In genomic region chr13:36445806-36446423, GRCh38 we compare ENCODE assay signal across 31 cellular contexts. TPM values are rescaled to one million over a fixed set of nuclear protein-coding genes. Genes with fewer than 3 reads are reported as not detected.
"Had no signal": no experiment of that assay in that cellular context is flagged by ENCODE, and none has a peak within 500 bp of the region (broad histone marks: within the 10 kb centered on the region; RNA-seq: fewer than 3 reads in every experiment).

No MANE protein-coding gene starts in this region.

- H3K36me3 Mint-ChIP-seq: immature natural killer cell had no signal

- H3K4me1 ChIP-seq: ascending aorta, colonic mucosa, left lung, right atrium auricular region, upper lobe of left lung had no signal

- H3K4me1 Mint-ChIP-seq: central memory CD8-positive, alpha-beta T cell; endodermal cell; immature natural killer cell; neural crest cell had no signal

- H3K27ac Mint-ChIP-seq: activated CD4-positive, alpha-beta T cell treated with anti-CD3 and anti-CD28 coated beads, Interleukin-2, amount 10 ng/mL, durations not matched to agents 24 days and 14 days; activated CD8-positive, alpha-beta memory T cell treated with anti-CD3 and anti-CD28 coated beads, Interleukin-2, amount 10 ng/mL, durations not matched to agents 7 days and 5 days; activated CD8-positive, alpha-beta T cell treated with anti-CD3 and anti-CD28 coated beads for 36 hours; activated T-helper 1 cell treated with anti-CD3 and anti-CD28 coated beads, Interleukin-12 subunit alpha, Interleukin-12 subunit beta, Interleukin-2, Interleukin-4 antibody, amounts not matched to agents 30 ng/mL and 10 ng/mL and 1 ng/mL, durations not matched to agents 14 hours and 24 hours and 36 hours; endodermal cell; immature natural killer cell; progenitor cell of endocrine pancreas had no signal

- H3K27me3 ChIP-seq: ascending aorta, brain microvascular endothelial cell, colonic mucosa, hepatocyte, left lung, right atrium auricular region, upper lobe of left lung had no signal

- H3K36me3 ChIP-seq: ascending aorta, brain microvascular endothelial cell, colonic mucosa, left lung, right atrium auricular region, thoracic aorta, upper lobe of left lung had no signal

- H3K9me3 ChIP-seq: ascending aorta, colonic mucosa, left lung, right atrium auricular region, thoracic aorta, upper lobe of left lung had no signal

- H3K27me3 Mint-ChIP-seq: activated CD8-positive, alpha-beta memory T cell treated with anti-CD3 and anti-CD28 coated beads, Interleukin-2, amount 10 ng/mL, durations not matched to agents 7 days and 5 days; central memory CD8-positive, alpha-beta T cell had no signal

- H3K27ac ChIP-seq: ascending aorta, brain microvascular endothelial cell, colonic mucosa, hepatocyte, left lung, right atrium auricular region, thoracic aorta, upper lobe of left lung, VCaP had no signal

- H2AFZ ChIP-seq: hepatocyte had no signal

- H3K4me3 ChIP-seq: ascending aorta, colonic mucosa, hepatocyte, left lung, lung, right atrium auricular region, thoracic aorta, upper lobe of left lung had no signal

- H3K4me3 Mint-ChIP-seq: activated CD4-positive, alpha-beta T cell treated with anti-CD3 and anti-CD28 coated beads, Interleukin-2, amount 10 ng/mL, durations not matched to agents 24 days and 14 days; activated CD8-positive, alpha-beta memory T cell treated with anti-CD3 and anti-CD28 coated beads, Interleukin-2, amount 10 ng/mL, durations not matched to agents 7 days and 5 days; activated CD8-positive, alpha-beta T cell treated with anti-CD3 and anti-CD28 coated beads for 36 hours; activated T-helper 1 cell treated with anti-CD3 and anti-CD28 coated beads, Interleukin-12 subunit alpha, Interleukin-12 subunit beta, Interleukin-2, Interleukin-4 antibody, amounts not matched to agents 30 ng/mL and 10 ng/mL and 1 ng/mL, durations not matched to agents 14 hours and 24 hours and 36 hours; central memory CD8-positive, alpha-beta T cell; endodermal cell; immature natural killer cell; naive thymus-derived CD4-positive, alpha-beta T cell; neural crest cell had no signal

- FAIRE-seq: frontal cortex had no signal

- ATAC-seq: activated CD4-positive, CD25-positive, alpha-beta regulatory T cell treated with anti-CD3 and anti-CD28 coated beads, Interleukin-2, amount 50 U/mL, for 24 hours; activated CD8-positive, alpha-beta memory T cell treated with anti-CD3 and anti-CD28 coated beads, Interleukin-2, amount 10 ng/mL, durations not matched to agents 7 days and 5 days; activated CD8-positive, alpha-beta T cell treated with anti-CD3 and anti-CD28 coated beads for 36 hours; left lung had no signal

- DNase-seq: activated CD4-positive, alpha-beta T cell treated with anti-CD3 and anti-CD28 coated beads, Interleukin-2, amount 10 ng/mL, durations not matched to agents 24 days and 14 days; activated CD8-positive, alpha-beta memory T cell treated with anti-CD3 and anti-CD28 coated beads, Interleukin-2, amount 10 ng/mL, durations not matched to agents 7 days and 5 days; activated CD8-positive, alpha-beta T cell treated with anti-CD3 and anti-CD28 coated beads for 36 hours; activated gamma-delta T cell; activated naive CD4-positive, alpha-beta T cell treated with anti-CD3 and anti-CD28 coated beads, Interleukin-2, amount 50 U/mL, for 16 hours; activated T-cell treated with anti-CD3 and anti-CD28 coated beads for 4 hours; brain microvascular endothelial cell; colonic mucosa; endodermal cell; glutamatergic neuron; immature natural killer cell; left lung; naive thymus-derived CD4-positive, alpha-beta T cell; stimulated activated CD4-positive, alpha-beta T cell treated with anti-CD3 and anti-CD28 coated beads, Interleukin-4, amount 100 ng/mL, for 24 hours; stimulated activated naive CD4-positive, alpha-beta T cell treated with Interleukin-2 at 50 U/mL for 16 hours; SW 1271; T-helper 2 cell; upper lobe of left lung had no signal

- H3K4me2 ChIP-seq: hepatocyte had no signal

- H3K9me3 Mint-ChIP-seq: activated CD4-positive, alpha-beta T cell treated with anti-CD3 and anti-CD28 coated beads, Interleukin-2, amount 10 ng/mL, durations not matched to agents 24 days and 14 days; activated CD8-positive, alpha-beta T cell treated with anti-CD3 and anti-CD28 coated beads for 36 hours; activated T-helper 1 cell treated with anti-CD3 and anti-CD28 coated beads, Interleukin-12 subunit alpha, Interleukin-12 subunit beta, Interleukin-2, Interleukin-4 antibody, amounts not matched to agents 30 ng/mL and 10 ng/mL and 1 ng/mL, durations not matched to agents 14 hours and 24 hours and 36 hours; central memory CD8-positive, alpha-beta T cell; endodermal cell; immature natural killer cell; neural crest cell had no signal

- H3K79me2 ChIP-seq: hepatocyte had no signal

RNA-seq across cellular contexts. Expression of gene CCNA1, which starts 13.6 kb away (rescaled TPM):
- total RNA-seq: activated CD8-positive, alpha-beta T cell treated with anti-CD3 and anti-CD28 coated beads for 36 hours; ascending aorta; colonic mucosa; osteoblast; right atrium auricular region had no signal
- polyA plus RNA-seq: immature natural killer cell; naive thymus-derived CD4-positive, alpha-beta T cell had no signal
